ENCODE assay signal across 24 cellular contexts in genomic region chr16:58931436-58931835, GRCh38.
"Had no signal": no experiment of that assay in that cellular context is flagged by ENCODE, and none has a peak within 500 bp of the region (broad histone marks: within the 10 kb centered on the region; RNA-seq: fewer than 3 reads in every experiment).

No MANE protein-coding gene starts in this region.

- H3K9ac ChIP-seq: neural progenitor cell had no signal

- ATAC-seq: activated CD4-positive, CD25-positive, alpha-beta regulatory T cell treated with anti-CD3 and anti-CD28 coated beads, Interleukin-2, amount 50 U/mL, for 24 hours; activated T-cell treated with anti-CD3 and anti-CD28 coated beads, Interleukin-2, amount 50 U/mL, for 72 hours; naive thymus-derived CD8-positive, alpha-beta T cell; psoas muscle; right cardiac atrium; stimulated activated naive CD8-positive, alpha-beta T cell treated with anti-CD3 and anti-CD28 coated beads, Interleukin-15, amount 100 ng/mL, for 72 hours had no signal

- H3K4me1 ChIP-seq: left ventricle myocardium inferior, neural progenitor cell, psoas muscle, tibial nerve had no signal

- H3K4me3 ChIP-seq: hepatocyte, left ventricle myocardium inferior, neural progenitor cell, psoas muscle, tibial nerve had no signal

- H3K27ac Mint-ChIP-seq: activated CD4-positive, alpha-beta memory T cell treated with anti-CD3 and anti-CD28 coated beads, Interleukin-2, amount 10 ng/mL, durations not matched to agents 7 days and 5 days; activated CD4-positive, alpha-beta T cell treated with anti-CD3 and anti-CD28 coated beads, Interleukin-2, amount 10 ng/mL, durations not matched to agents 24 days and 14 days; activated naive CD4-positive, alpha-beta T cell treated with anti-CD3 and anti-CD28 coated beads for 36 hours; activated T-cell treated with anti-CD3 and anti-CD28 coated beads, Interleukin-2, amount 50 U/mL, for 72 hours; immature natural killer cell; mesothelial cell of epicardium; naive thymus-derived CD8-positive, alpha-beta T cell; neural progenitor cell; stimulated activated naive CD8-positive, alpha-beta T cell treated with anti-CD3 and anti-CD28 coated beads, Interleukin-15, amount 100 ng/mL, for 72 hours; T-helper 2 cell treated with Interferon-gamma antibody and Interleukin-4, amounts not matched to agents 5 μg/mL and 100 μg/mL, for 36 hours had no signal

- H3K4me2 ChIP-seq: hepatocyte, neural progenitor cell had no signal

- H3K4me1 Mint-ChIP-seq: activated CD4-positive, alpha-beta memory T cell treated with anti-CD3 and anti-CD28 coated beads, Interleukin-2, amount 10 ng/mL, durations not matched to agents 7 days and 5 days; activated CD4-positive, alpha-beta T cell treated with anti-CD3 and anti-CD28 coated beads, Interleukin-2, amount 10 ng/mL, durations not matched to agents 24 days and 14 days; mesothelial cell of epicardium; naive thymus-derived CD8-positive, alpha-beta T cell; neural progenitor cell; stimulated activated naive CD8-positive, alpha-beta T cell treated with anti-CD3 and anti-CD28 coated beads, Interleukin-15, amount 100 ng/mL, for 72 hours had no signal

- H2AFZ ChIP-seq: hepatocyte, neural progenitor cell had no signal

- H3K27me3 ChIP-seq: hepatocyte, neural progenitor cell, tibial nerve had no signal

- H3K27me3 Mint-ChIP-seq: activated CD4-positive, alpha-beta memory T cell treated with anti-CD3 and anti-CD28 coated beads, Interleukin-2, amount 10 ng/mL, durations not matched to agents 7 days and 5 days; activated CD4-positive, alpha-beta T cell treated with anti-CD3 and anti-CD28 coated beads, Interleukin-2, amount 10 ng/mL, durations not matched to agents 24 days and 14 days; stimulated activated naive CD8-positive, alpha-beta T cell treated with anti-CD3 and anti-CD28 coated beads, Interleukin-15, amount 100 ng/mL, for 72 hours had no signal

- H3K79me2 ChIP-seq: hepatocyte had no signal

- H3K27ac ChIP-seq: epithelial cell of prostate, hepatocyte, left ventricle myocardium inferior, neural progenitor cell, psoas muscle, tibial nerve, VCaP had no signal

- H3K4me3 Mint-ChIP-seq: activated CD4-positive, alpha-beta memory T cell treated with anti-CD3 and anti-CD28 coated beads, Interleukin-2, amount 10 ng/mL, durations not matched to agents 7 days and 5 days; activated CD4-positive, alpha-beta T cell treated with anti-CD3 and anti-CD28 coated beads, Interleukin-2, amount 10 ng/mL, durations not matched to agents 24 days and 14 days; activated naive CD4-positive, alpha-beta T cell treated with anti-CD3 and anti-CD28 coated beads for 36 hours; activated T-cell treated with anti-CD3 and anti-CD28 coated beads, Interleukin-2, amount 50 U/mL, for 72 hours; immature natural killer cell; mesothelial cell of epicardium; naive thymus-derived CD8-positive, alpha-beta T cell; neural progenitor cell; stimulated activated naive CD8-positive, alpha-beta T cell treated with anti-CD3 and anti-CD28 coated beads, Interleukin-15, amount 100 ng/mL, for 72 hours; T-helper 2 cell treated with Interferon-gamma antibody and Interleukin-4, amounts not matched to agents 5 μg/mL and 100 μg/mL, for 36 hours had no signal

- H3K9me3 Mint-ChIP-seq: activated CD4-positive, alpha-beta memory T cell treated with anti-CD3 and anti-CD28 coated beads, Interleukin-2, amount 10 ng/mL, durations not matched to agents 7 days and 5 days; activated CD4-positive, alpha-beta T cell treated with anti-CD3 and anti-CD28 coated beads, Interleukin-2, amount 10 ng/mL, durations not matched to agents 24 days and 14 days; T-helper 2 cell treated with Interferon-gamma antibody and Interleukin-4, amounts not matched to agents 5 μg/mL and 100 μg/mL, for 36 hours had no signal

- DNase-seq: activated CD4-positive, alpha-beta memory T cell treated with anti-CD3 and anti-CD28 coated beads, Interleukin-2, amount 10 ng/mL, durations not matched to agents 7 days and 5 days; activated CD4-positive, alpha-beta T cell treated with anti-CD3 and anti-CD28 coated beads, Interleukin-2, amount 10 ng/mL, durations not matched to agents 24 days and 14 days; activated effector memory CD4-positive, alpha-beta T cell treated with Interleukin-2 at 50 U/mL for 16 hours; activated naive CD4-positive, alpha-beta T cell treated with anti-CD3 and anti-CD28 coated beads for 36 hours; activated T-cell treated with anti-CD3 and anti-CD28 coated beads, Interleukin-2, amount 50 U/mL, for 72 hours; cerebellar nuclear complex; cortex of kidney; glutamatergic neuron; immature natural killer cell; left ventricle myocardium inferior; naive thymus-derived CD8-positive, alpha-beta T cell; psoas muscle; right cardiac atrium; stimulated activated CD4-positive, alpha-beta T cell treated with anti-CD3 and anti-CD28 coated beads, Interleukin-12 subunit alpha, Interleukin-12 subunit beta, amount 100 ng/mL, for 4 hours; stimulated activated CD4-positive, alpha-beta T cell treated with anti-CD3 and anti-CD28 coated beads, Interleukin-1b, Interleukin-23, amount 100 ng/mL, for 48 hours; stimulated activated naive CD8-positive, alpha-beta T cell treated with anti-CD3 and anti-CD28 coated beads, Interleukin-15, amount 100 ng/mL, for 72 hours had no signal

- H3K36me3 ChIP-seq: left ventricle myocardium inferior, neural progenitor cell, tibial nerve had no signal

- H3K36me3 Mint-ChIP-seq: mesothelial cell of epicardium; naive thymus-derived CD8-positive, alpha-beta T cell; neural progenitor cell had no signal
